ENCODE assay signal across 13 cellular contexts in genomic region chr10:28541695-28542365, GRCh38. TPM values are rescaled to one million over a fixed set of nuclear protein-coding genes. Genes with fewer than 3 reads are reported as not detected.
DNase-seq lines count a peak whose midpoint lies in the region; ATAC-seq and TF ChIP-seq lines count a peak whose summit lies in the region.
"Had no signal": no experiment of that assay in that cellular context is flagged by ENCODE, and none has a peak within 500 bp of the region (broad histone marks: within the 10 kb centered on the region; RNA-seq: fewer than 3 reads in every experiment).

No MANE protein-coding gene starts in this region.

- in situ Hi-C loops in brain microvascular endothelial cell (cut with HindIII; ENCODE audit: low pct_ligation_motif_present, low sequenced_read_pairs): no loop called here

- H3K27ac Mint-ChIP-seq in HFFc6: no peak overlapping the region; the same call in 1 of the 2 replicates
- H3K27ac Mint-ChIP-seq in naive thymus-derived CD8-positive, alpha-beta T cell: peak overlapping the region in 6 of 10 donors; percentile 25 to 58 (median 36)

- TF ChIP-seq CTCF in HFFc6 (IDR thresholded peaks at IDR 0.05) (peak; percentile 17; the same call in 1 of the 2 replicates), brain microvascular endothelial cell (IDR thresholded peaks at IDR 0.05; ENCODE audit: low read depth, low read length, missing control alignments) (peak; percentile 40)

- DNase-seq in DMS114 treated with DMSO at 0.1 percent for 48 hours (lab: John Stamatoyannopoulos, UW; ENCODE audit: unreplicated experiment): peak; percentile 51
- DNase-seq in HFFc6: no peak
- no peak for DNase-seq in brain microvascular endothelial cell
- DNase-seq in naive thymus-derived CD8-positive, alpha-beta T cell: no peak
- DNase-seq in NCI-H748 (lab: John Stamatoyannopoulos, UW; ENCODE audit: unreplicated experiment): no peak
- DNase-seq: activated effector memory CD4-positive, alpha-beta T cell treated with Interleukin-2 at 50 U/mL for 16 hours; DMS153; MV-4-11; ovary; RPMI8226 had no signal

- H3K9me3 Mint-ChIP-seq in HFFc6: no peaks in the 10 kb centered on the region
- no peaks in the 10 kb centered on the region for H3K9me3 Mint-ChIP-seq in naive thymus-derived CD8-positive, alpha-beta T cell

- H3K27me3 Mint-ChIP-seq in HFFc6 (ENCODE audit: insufficient read depth): no peaks in the 10 kb centered on the region
- no peaks in the 10 kb centered on the region for H3K27me3 Mint-ChIP-seq in naive thymus-derived CD8-positive, alpha-beta T cell

- peaks cover 38% of the 10 kb centered on the region for H3K4me1 Mint-ChIP-seq in HFFc6 (ENCODE audit: low read depth)
- peaks cover 24 to 89% (median 77%) of the 10 kb centered on the region in 4 donors for H3K4me1 Mint-ChIP-seq in naive thymus-derived CD8-positive, alpha-beta T cell

- H3K27me3 ChIP-seq in brain microvascular endothelial cell (replicated peaks): no peaks in the 10 kb centered on the region
- H3K27me3 ChIP-seq: ovary had no signal

- H3K27ac ChIP-seq in brain microvascular endothelial cell: no peak overlapping the region
- H3K27ac ChIP-seq: HL-60, ovary had no signal

- no peak overlapping the region for H3K4me3 ChIP-seq in brain microvascular endothelial cell (ENCODE audit: low read depth, low read length)
- H3K4me3 ChIP-seq: ovary had no signal

- ATAC-seq in naive thymus-derived CD8-positive, alpha-beta T cell: no peak
- ATAC-seq in GM21723 (IDR thresholded peaks at IDR 0.05; ENCODE audit: unreplicated experiment) (no peak), GM21526 (IDR thresholded peaks at IDR 0.05; ENCODE audit: low FRiP score, unreplicated experiment) (no peak)

- peaks cover 40% of the 10 kb centered on the region for H3K36me3 Mint-ChIP-seq in HFFc6 (ENCODE audit: low read depth)
- H3K36me3 Mint-ChIP-seq in naive thymus-derived CD8-positive, alpha-beta T cell: peaks cover 4 to 88% (median 16%) of the 10 kb centered on the region in 3 donors

- no peak overlapping the region for H3K4me3 Mint-ChIP-seq in HFFc6
- H3K4me3 Mint-ChIP-seq in naive thymus-derived CD8-positive, alpha-beta T cell: peak overlapping the region in 8 of 10 donors; percentile 2 to 35 (median 12)

- H3K36me3 ChIP-seq in brain microvascular endothelial cell (replicated peaks): peaks cover 48% of the 10 kb centered on the region
- H3K36me3 ChIP-seq: ovary had no signal

- POLR2A ChIA-PET in naive thymus-derived CD8-positive, alpha-beta T cell (lab: Charles Lee): interaction anchor here (2.6 kb wide), 1 partner anchor 9 kb away, joined by 9 read pairs; the partner anchor contains the start of gene WAC

RNA-seq across cellular contexts. Expression of gene WAC, which starts 8.9 kb away (rescaled TPM):
- 10 to 100 TPM; 67.2 to 81.5 (median 74.3) TPM for total RNA-seq in HFFc6 (2021; fragmentation: NEBNext Ultra II Directional; extraction: Animal tissue kit (Norgen Biotek cat#: 25700))
- 100 to 1,000 TPM; 206 to 213 TPM for total RNA-seq in naive thymus-derived CD8-positive, alpha-beta T cell
- polyA plus RNA-seq in naive thymus-derived CD8-positive, alpha-beta T cell: 100 to 1,000 TPM in 1 of 3 donors, 10 to 100 TPM in 2; 84.2 to 108 (median 92.2) TPM
